Comparison of ENCODE assay signal across 13 cellular contexts in genomic region chr14:49427117-49427516, GRCh38.
"Had no signal": no experiment of that assay in that cellular context is flagged by ENCODE, and none has a peak within 500 bp of the region (broad histone marks: within the 10 kb centered on the region; RNA-seq: fewer than 3 reads in every experiment).

No MANE protein-coding gene starts in this region.

- H3K27ac ChIP-seq: adrenal gland, esophagus muscularis mucosa, skin epidermis, tibial nerve, uterus had no signal

- H3K9me3 ChIP-seq: adrenal gland, uterus had no signal

- H3K27me3 ChIP-seq: adrenal gland, esophagus muscularis mucosa, tibial nerve, uterus had no signal

- H3K4me1 ChIP-seq: adrenal gland, esophagus muscularis mucosa, tibial nerve, uterus had no signal

- H3K36me3 ChIP-seq: adrenal gland, esophagus muscularis mucosa, tibial nerve, uterus had no signal

- DNase-seq: activated CD4-positive, CD25-positive, alpha-beta regulatory T cell treated with anti-CD3 and anti-CD28 coated beads, Interleukin-2, amount 50 U/mL, for 72 hours; activated gamma-delta T cell; adrenal gland; effector CD8-positive, alpha-beta T cell; posterior cingulate gyrus; retina; T1000; uterus had no signal

- H3K4me3 ChIP-seq: adrenal gland, esophagus muscularis mucosa, skin epidermis, tibial nerve, uterus had no signal

- ATAC-seq: activated naive CD4-positive, alpha-beta T cell treated with anti-CD3 and anti-CD28 coated beads, Interleukin-2, amount 50 U/mL, for 72 hours; natural killer cell treated with Interleukin-12 subunit alpha and Interleukin-12 subunit beta and Interleukin-15 and Interleukin-18, amount 100 ng/mL, for 72 hours had no signal
